29 cellular contexts compared by ENCODE assay signal in the genomic region with DNA sequence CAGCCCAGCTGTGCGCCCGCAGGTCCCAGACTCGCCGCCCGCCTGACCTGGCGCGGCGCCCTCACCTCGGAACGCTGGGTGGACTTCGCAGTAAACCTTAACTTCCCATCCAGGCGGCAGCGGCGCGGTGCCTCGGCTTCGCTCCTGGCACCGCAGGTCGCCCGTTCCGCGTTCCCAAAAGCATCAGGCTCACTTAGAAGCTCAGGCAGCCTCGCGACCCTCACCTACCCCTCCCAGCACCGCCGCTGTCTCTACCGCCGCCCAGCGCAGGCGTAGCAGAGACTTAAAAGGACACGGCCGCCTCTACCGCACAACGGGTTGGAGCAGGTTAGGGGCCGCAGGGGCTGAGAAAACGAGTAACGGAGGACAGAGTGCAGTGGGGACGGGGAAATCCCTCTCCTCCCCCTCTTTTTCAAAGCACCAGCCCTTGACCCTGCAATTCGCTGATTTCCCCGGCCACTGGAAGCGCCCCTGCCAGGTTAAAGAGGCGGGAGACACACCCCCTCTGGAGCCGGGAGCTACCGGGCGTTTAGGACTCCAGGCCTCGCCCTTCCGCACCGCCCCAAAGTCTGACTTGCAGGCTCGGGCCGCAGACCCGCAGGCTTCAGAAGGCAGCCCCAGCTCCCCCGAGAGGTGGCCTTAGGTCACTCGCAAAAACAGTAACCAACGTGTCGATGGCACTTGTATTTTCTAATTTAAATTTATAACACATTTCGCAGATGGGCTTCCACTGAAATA.
DNase-seq lines count a peak whose midpoint lies in the region; ATAC-seq and TF ChIP-seq lines count a peak whose summit lies in the region.
"Had no signal": no experiment of that assay in that cellular context is flagged by ENCODE, and none has a peak within 500 bp of the region (broad histone marks: within the 10 kb centered on the region; RNA-seq: fewer than 3 reads in every experiment).

No MANE protein-coding gene starts in this region.

- ATAC-seq in upper lobe of right lung = peak; percentile 25
- no peak for ATAC-seq in activated CD8-positive, alpha-beta T cell treated with anti-CD3 and anti-CD28 coated beads, Interleukin-2, amount 10 ng/mL, durations not matched to agents 7 days and 5 days
- ATAC-seq: left ventricle myocardium superior; stimulated activated naive B cell treated with anti-CD40 and anti-IgM and Interleukin-4, amounts not matched to agents 10 μg/mL and 1 μg/mL and 100 μg/mL, for 72 hours had no signal

- H3K27ac Mint-ChIP-seq in activated CD4-positive, alpha-beta T cell treated with anti-CD3 and anti-CD28 coated beads, Interleukin-2, amount 10 ng/mL, durations not matched to agents 24 days and 14 days = no peak overlapping the region
- no peak overlapping the region for H3K27ac Mint-ChIP-seq in activated CD8-positive, alpha-beta T cell treated with anti-CD3 and anti-CD28 coated beads, Interleukin-2, amount 10 ng/mL, durations not matched to agents 7 days and 5 days
- H3K27ac Mint-ChIP-seq: activated naive CD8-positive, alpha-beta T cell treated with anti-CD3 and anti-CD28 coated beads, Interleukin-2, amount 10 ng/mL, durations not matched to agents 7 days and 5 days; endodermal cell; mesothelial cell of epicardium; naive B cell; stimulated activated naive B cell treated with anti-CD40 and anti-IgM and Interleukin-4, amounts not matched to agents 10 μg/mL and 1 μg/mL and 100 μg/mL, for 72 hours had no signal

- H3K4me3 Mint-ChIP-seq in activated CD4-positive, alpha-beta T cell treated with anti-CD3 and anti-CD28 coated beads, Interleukin-2, amount 10 ng/mL, durations not matched to agents 24 days and 14 days = no peak overlapping the region
- H3K4me3 Mint-ChIP-seq in activated CD8-positive, alpha-beta T cell treated with anti-CD3 and anti-CD28 coated beads, Interleukin-2, amount 10 ng/mL, durations not matched to agents 7 days and 5 days = no peak overlapping the region
- H3K4me3 Mint-ChIP-seq: activated naive CD8-positive, alpha-beta T cell treated with anti-CD3 and anti-CD28 coated beads, Interleukin-2, amount 10 ng/mL, durations not matched to agents 7 days and 5 days; endodermal cell; mesothelial cell of epicardium; naive B cell; stimulated activated naive B cell treated with anti-CD40 and anti-IgM and Interleukin-4, amounts not matched to agents 10 μg/mL and 1 μg/mL and 100 μg/mL, for 72 hours had no signal

- no peaks in the 10 kb centered on the region for H3K4me1 ChIP-seq in upper lobe of right lung

- no peaks in the 10 kb centered on the region for H3K36me3 ChIP-seq in upper lobe of right lung
- H3K36me3 ChIP-seq: suprapubic skin, WERI-Rb-1 had no signal

- H3K36me3 Mint-ChIP-seq in activated CD4-positive, alpha-beta T cell treated with anti-CD3 and anti-CD28 coated beads, Interleukin-2, amount 10 ng/mL, durations not matched to agents 24 days and 14 days (ENCODE audit: low read depth) = no peaks in the 10 kb centered on the region
- H3K36me3 Mint-ChIP-seq in activated CD8-positive, alpha-beta T cell treated with anti-CD3 and anti-CD28 coated beads, Interleukin-2, amount 10 ng/mL, durations not matched to agents 7 days and 5 days (ENCODE audit: low read depth) = no peaks in the 10 kb centered on the region
- H3K36me3 Mint-ChIP-seq: activated naive CD8-positive, alpha-beta T cell treated with anti-CD3 and anti-CD28 coated beads, Interleukin-2, amount 10 ng/mL, durations not matched to agents 7 days and 5 days; CD14-positive monocyte; stimulated activated naive B cell treated with anti-CD40 and anti-IgM and Interleukin-4, amounts not matched to agents 10 μg/mL and 1 μg/mL and 100 μg/mL, for 72 hours had no signal

- H3K9me3 ChIP-seq in upper lobe of right lung = no peaks in the 10 kb centered on the region
- H3K9me3 ChIP-seq: suprapubic skin had no signal

- no peak for TF ChIP-seq CTCF in coronary artery (IDR thresholded peaks at IDR 0.05)
- TF ChIP-seq CTCF in upper lobe of right lung (IDR thresholded peaks at IDR 0.05) = no peak

- CTCF ChIA-PET in activated CD8-positive, alpha-beta T cell treated with anti-CD3 and anti-CD28 coated beads, Interleukin-2, amount 10 ng/mL, durations not matched to agents 7 days and 5 days (lab: Charles Lee) = no interaction called here

- DNase-seq in activated CD4-positive, alpha-beta T cell treated with anti-CD3 and anti-CD28 coated beads, Interleukin-2, amount 10 ng/mL, durations not matched to agents 24 days and 14 days = peak; percentile 41
- DNase-seq in activated CD4-positive, alpha-beta T cell treated with anti-CD3 and anti-CD28 coated beads for 48 hours = no peak
- DNase-seq in coronary artery (ENCODE audit: low spot score) (no peak), iPS-NIHi7 (ENCODE audit: extremely low spot score) (peak; percentile 50), upper lobe of right lung (peak; percentile 61), midbrain (lab: John Stamatoyannopoulos, UW) (no peak), ecto neural progenitor cell (ENCODE audit: low spot score) (no peak)
- no peak for DNase-seq in activated CD8-positive, alpha-beta T cell treated with anti-CD3 and anti-CD28 coated beads, Interleukin-2, amount 10 ng/mL, durations not matched to agents 7 days and 5 days
- DNase-seq: activated CD4-positive, alpha-beta T cell treated with anti-CD3 and anti-CD28 coated beads for 4 hours; activated gamma-delta T cell; activated naive CD8-positive, alpha-beta T cell treated with anti-CD3 and anti-CD28 coated beads, Interleukin-2, amount 10 ng/mL, durations not matched to agents 7 days and 5 days; activated T-cell treated with anti-CD3 and anti-CD28 coated beads, Interleukin-2, amount 50 U/mL, for 1 hour; caudate nucleus; cortex of kidney; DMS79 treated with DMSO at 0.1 percent for 48 hours; endodermal cell; KG1; left ventricle myocardium superior; naive B cell; NCI-H1105; NCI-H187; NCI-H82; occipital lobe; stimulated activated naive B cell treated with anti-CD40 and anti-IgM and Interleukin-4, amounts not matched to agents 10 μg/mL and 1 μg/mL and 100 μg/mL, for 72 hours; WERI-Rb-1 had no signal

- H3K27ac ChIP-seq in coronary artery (no peak overlapping the region), upper lobe of right lung (no peak overlapping the region)
- H3K27ac ChIP-seq: skin epidermis, suprapubic skin, WERI-Rb-1 had no signal

- peaks cover 66% of the 10 kb centered on the region for H3K27me3 ChIP-seq in upper lobe of right lung

- no peaks in the 10 kb centered on the region for H3K9me3 Mint-ChIP-seq in activated CD4-positive, alpha-beta T cell treated with anti-CD3 and anti-CD28 coated beads, Interleukin-2, amount 10 ng/mL, durations not matched to agents 24 days and 14 days
- no peaks in the 10 kb centered on the region for H3K9me3 Mint-ChIP-seq in activated CD8-positive, alpha-beta T cell treated with anti-CD3 and anti-CD28 coated beads, Interleukin-2, amount 10 ng/mL, durations not matched to agents 7 days and 5 days (ENCODE audit: insufficient read depth)

- POLR2A ChIA-PET in activated CD8-positive, alpha-beta T cell treated with anti-CD3 and anti-CD28 coated beads, Interleukin-2, amount 10 ng/mL, durations not matched to agents 7 days and 5 days (lab: Charles Lee) = no interaction called here

- H3K27me3 Mint-ChIP-seq in activated CD4-positive, alpha-beta T cell treated with anti-CD3 and anti-CD28 coated beads, Interleukin-2, amount 10 ng/mL, durations not matched to agents 24 days and 14 days = peaks cover 29% of the 10 kb centered on the region
- H3K27me3 Mint-ChIP-seq in activated CD8-positive, alpha-beta T cell treated with anti-CD3 and anti-CD28 coated beads, Interleukin-2, amount 10 ng/mL, durations not matched to agents 7 days and 5 days (ENCODE audit: low read depth) = peaks cover 16% of the 10 kb centered on the region

- H3K4me3 ChIP-seq in coronary artery (peak overlapping the region; percentile 45), upper lobe of right lung (peak overlapping the region; percentile 19)
- H3K4me3 ChIP-seq: skin epidermis, suprapubic skin had no signal

- intact Hi-C loops in activated CD4-positive, alpha-beta T cell treated with anti-CD3 and anti-CD28 coated beads, Interleukin-2, amount 10 ng/mL, durations not matched to agents 24 days and 14 days (cut with micrococcal nuclease) = no loop called here
- intact Hi-C loops in upper lobe of right lung (cut with DNase I) = no loop called here

- no peaks in the 10 kb centered on the region for H3K4me1 Mint-ChIP-seq in activated CD4-positive, alpha-beta T cell treated with anti-CD3 and anti-CD28 coated beads, Interleukin-2, amount 10 ng/mL, durations not matched to agents 24 days and 14 days
- no peaks in the 10 kb centered on the region for H3K4me1 Mint-ChIP-seq in activated CD8-positive, alpha-beta T cell treated with anti-CD3 and anti-CD28 coated beads, Interleukin-2, amount 10 ng/mL, durations not matched to agents 7 days and 5 days (ENCODE audit: low read depth)
- H3K4me1 Mint-ChIP-seq: activated naive CD8-positive, alpha-beta T cell treated with anti-CD3 and anti-CD28 coated beads, Interleukin-2, amount 10 ng/mL, durations not matched to agents 7 days and 5 days; CD14-positive monocyte; endodermal cell; mesothelial cell of epicardium; naive B cell; stimulated activated naive B cell treated with anti-CD40 and anti-IgM and Interleukin-4, amounts not matched to agents 10 μg/mL and 1 μg/mL and 100 μg/mL, for 72 hours had no signal

Comparison
In these comparisons a context has a peak if more than half of its experiments do, and no peak if none do; other contexts are left out.
1. DNase-seq: peak in activated CD4-positive, alpha-beta T cell treated with anti-CD3 and anti-CD28 coated beads, Interleukin-2, amount 10 ng/mL, durations not matched to agents 24 days and 14 days (single experiment), iPS-NIHi7 (single experiment) and upper lobe of right lung (single experiment); none in activated CD4-positive, alpha-beta T cell treated with anti-CD3 and anti-CD28 coated beads for 48 hours (single experiment), coronary artery (single experiment), activated CD8-positive, alpha-beta T cell treated with anti-CD3 and anti-CD28 coated beads, Interleukin-2, amount 10 ng/mL, durations not matched to agents 7 days and 5 days (single experiment), midbrain (single experiment) and ecto neural progenitor cell (single experiment).